In the genomic region with DNA sequence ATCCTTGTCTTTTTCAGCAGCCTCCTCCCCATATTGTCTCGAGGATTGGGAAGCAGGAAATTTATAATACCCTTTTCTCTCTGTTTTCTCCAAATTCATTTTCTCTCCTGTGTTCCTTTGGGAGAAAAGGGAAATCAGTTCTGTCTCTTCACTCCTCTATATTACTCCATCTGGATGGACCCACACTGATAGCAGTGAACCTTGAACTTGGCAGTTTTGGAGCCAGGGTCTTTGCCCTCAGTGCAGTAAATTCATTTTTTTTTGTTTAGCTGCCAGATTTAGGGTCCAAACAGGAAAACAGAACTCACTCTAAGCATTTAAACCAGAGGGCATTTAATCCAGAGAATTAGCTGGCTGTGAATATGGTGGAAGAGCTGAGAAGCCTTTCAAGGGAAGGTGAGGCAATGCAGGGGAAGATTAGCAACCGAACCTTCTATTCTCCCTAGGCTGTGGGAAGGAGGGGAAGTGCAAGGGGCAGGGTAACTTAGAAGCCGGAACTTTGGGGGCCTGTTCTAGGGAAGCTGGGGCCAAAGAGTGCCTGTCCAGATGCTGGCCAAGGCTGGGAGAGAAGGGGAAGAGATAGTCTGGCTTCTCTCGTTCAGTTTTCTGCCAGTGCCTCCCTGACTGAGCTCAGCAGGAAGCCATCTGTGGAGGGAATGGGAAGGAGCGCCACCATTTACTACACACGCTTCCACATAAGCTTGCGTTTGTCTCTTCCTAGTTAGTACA, we compare ENCODE assay signal across 11 cellular contexts. TPM values are rescaled to one million over a fixed set of nuclear protein-coding genes. Genes with fewer than 3 reads are reported as not detected.
DNase-seq lines count a peak whose midpoint lies in the region; ATAC-seq and TF ChIP-seq lines count a peak whose summit lies in the region.
"Had no signal": no experiment of that assay in that cellular context is flagged by ENCODE, and none has a peak within 500 bp of the region (broad histone marks: within the 10 kb centered on the region; RNA-seq: fewer than 3 reads in every experiment).

No MANE protein-coding gene starts in this region.

- no peak overlapping the region for H3K27ac ChIP-seq in right atrium auricular region
- H3K27ac ChIP-seq: foreskin keratinocyte had no signal

- DNase-seq in Right ventricle myocardium superior (no peak), right atrium auricular region (ENCODE audit: low spot score) (no peak), SKM-1 treated with dmso at 0.1 percent for 144 hours (lab: John Stamatoyannopoulos, UW; ENCODE audit: unreplicated experiment) (peak; percentile 69), iPS-NIHi7 (ENCODE audit: extremely low spot score) (peak; percentile 20), HUDEP-2 (lab: John Stamatoyannopoulos, UW; ENCODE audit: unreplicated experiment in 76 of 76) (no peak)
- no peak for DNase-seq in stimulated activated naive CD4-positive, alpha-beta T cell (lab: John Stamatoyannopoulos, UW)
- DNase-seq: activated CD4-positive, alpha-beta memory T cell treated with anti-CD3 and anti-CD28 coated beads, Interleukin-2, amount 10 ng/mL, durations not matched to agents 7 days and 5 days; CD8-positive, alpha-beta memory T cell; foreskin keratinocyte had no signal

- TF ChIP-seq CTCF in right atrium auricular region (IDR thresholded peaks at IDR 0.05) = no peak

- ATAC-seq in Right ventricle myocardium superior (ENCODE audit: poor library complexity) (peak; percentile 53), GM21717 (IDR thresholded peaks at IDR 0.05; ENCODE audit: unreplicated experiment) (no peak), HG02763 (IDR thresholded peaks at IDR 0.05; ENCODE audit: unreplicated experiment) (no peak)
- ATAC-seq: foreskin keratinocyte had no signal

- H3K9me3 ChIP-seq in right atrium auricular region = no peaks in the 10 kb centered on the region

- H3K27me3 ChIP-seq in right atrium auricular region = no peaks in the 10 kb centered on the region
- H3K27me3 ChIP-seq: foreskin keratinocyte had no signal

- intact Hi-C loops in Right ventricle myocardium superior (cut with DNase I) = no loop called here

- H3K36me3 ChIP-seq in right atrium auricular region = no peaks in the 10 kb centered on the region

- H3K4me1 ChIP-seq in right atrium auricular region = peaks cover 0 to 31% of the 10 kb centered on the region in 2 donors

- no peak overlapping the region for H3K4me3 ChIP-seq in right atrium auricular region

RNA-seq across cellular contexts. Expression of a gene that starts 16.3 kb away (rescaled TPM):
- 24.2 TPM for total RNA-seq in Right ventricle myocardium superior
- total RNA-seq in right atrium auricular region = 10 to 100 TPM; 17.7 to 27.2 TPM

RNA-seq across cellular contexts. Expression of a gene that starts 21.0 kb away (rescaled TPM):
- not detected for total RNA-seq in Right ventricle myocardium superior
- total RNA-seq in right atrium auricular region = not detected
- total RNA-seq: foreskin keratinocyte had no signal

RNA-seq across cellular contexts. Expression of a gene that starts 26.0 kb away (rescaled TPM):
- 28.5 TPM for total RNA-seq in Right ventricle myocardium superior
- 10 to 100 TPM; 21.3 to 25.7 TPM for total RNA-seq in right atrium auricular region

RNA-seq across cellular contexts. Expression of a gene that starts 26.0 kb away (rescaled TPM):
- total RNA-seq in Right ventricle myocardium superior = 74.6 TPM
- 10 to 100 TPM; 64.1 to 76.3 TPM for total RNA-seq in right atrium auricular region

RNA-seq across cellular contexts. Expression of a gene that starts 37.0 kb away (rescaled TPM):
- total RNA-seq in Right ventricle myocardium superior (1.8 TPM), right atrium auricular region (1 to 10 TPM; 1.6 to 4.1 TPM)

Comparison
In these comparisons a context has a peak if more than half of its experiments do, and no peak if none do; other contexts are left out.
1. DNase-seq: peak in SKM-1 treated with dmso at 0.1 percent for 144 hours (single experiment) and iPS-NIHi7 (single experiment); none in Right ventricle myocardium superior (single experiment), right atrium auricular region (single experiment), stimulated activated naive CD4-positive, alpha-beta T cell (0 of 6) and HUDEP-2 (0 of 76).